ENCODE assay signal across 8 cellular contexts in the genomic region with DNA sequence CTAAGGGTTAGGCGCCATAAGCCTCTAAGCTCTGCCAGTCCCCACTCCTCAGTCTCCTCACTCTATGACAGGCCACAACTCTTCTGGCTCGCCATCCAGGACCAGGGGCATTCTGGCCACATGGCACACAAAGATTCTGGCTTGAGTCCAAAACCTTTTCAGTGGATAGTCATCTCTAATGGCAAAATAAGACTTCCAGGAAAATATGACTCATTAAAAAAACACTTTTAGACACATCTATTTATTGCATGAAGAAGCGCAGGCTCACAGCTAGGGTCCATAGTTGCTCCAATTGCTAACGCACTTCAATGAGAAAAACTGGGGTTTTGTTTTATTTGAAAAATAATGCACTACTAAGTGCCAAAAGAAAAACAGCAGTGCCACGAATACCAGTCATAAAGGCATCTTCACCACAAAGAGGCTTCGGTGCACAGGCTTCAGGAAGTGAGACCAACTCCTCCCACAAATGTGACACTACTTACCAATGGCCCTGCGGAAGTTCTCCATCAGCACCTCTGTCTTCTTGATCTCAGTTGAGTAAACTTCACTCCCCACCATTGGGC. TPM values are rescaled to one million over a fixed set of nuclear protein-coding genes. Genes with fewer than 3 reads are reported as not detected.
DNase-seq lines count a peak whose midpoint lies in the region; ATAC-seq and TF ChIP-seq lines count a peak whose summit lies in the region.

No MANE protein-coding gene starts in this region.

- no peaks in the 10 kb centered on the region for H3K9me3 Mint-ChIP-seq in T-helper 2 cell treated with Interferon-gamma antibody and Interleukin-4, amounts not matched to agents 5 μg/mL and 100 μg/mL, for 36 hours

- peaks cover 0 to 13% of the 10 kb centered on the region in 2 donors for H3K4me1 ChIP-seq in right atrium auricular region

- ATAC-seq in left ventricle myocardium superior: no peak
- no peak for ATAC-seq in HG02642 (IDR thresholded peaks at IDR 0.05; ENCODE audit: poor library complexity, unreplicated experiment)
- no peak for ATAC-seq in omental fat pad (ENCODE audit: low FRiP score)

- no peaks in the 10 kb centered on the region for H3K27me3 ChIP-seq in right atrium auricular region

- no peaks in the 10 kb centered on the region for H3K27me3 Mint-ChIP-seq in T-helper 2 cell treated with Interferon-gamma antibody and Interleukin-4, amounts not matched to agents 5 μg/mL and 100 μg/mL, for 36 hours (ENCODE audit: low read depth)

- peak overlapping the region; percentile 95 for H3K27ac Mint-ChIP-seq in T-helper 2 cell treated with Interferon-gamma antibody and Interleukin-4, amounts not matched to agents 5 μg/mL and 100 μg/mL, for 36 hours

- H3K4me3 Mint-ChIP-seq in T-helper 2 cell treated with Interferon-gamma antibody and Interleukin-4, amounts not matched to agents 5 μg/mL and 100 μg/mL, for 36 hours: peak overlapping the region; percentile 59

- H3K9me3 ChIP-seq in right atrium auricular region: no peaks in the 10 kb centered on the region

- H3K36me3 Mint-ChIP-seq in T-helper 2 cell treated with Interferon-gamma antibody and Interleukin-4, amounts not matched to agents 5 μg/mL and 100 μg/mL, for 36 hours (ENCODE audit: low read depth): peaks cover 39% of the 10 kb centered on the region

- intact Hi-C loops in left ventricle myocardium superior (cut with micrococcal nuclease): no loop called here

- H3K36me3 ChIP-seq in right atrium auricular region: peaks cover 18% of the 10 kb centered on the region

- no peak for DNase-seq in right atrium auricular region (ENCODE audit: low spot score)
- no peak for DNase-seq in left ventricle myocardium superior
- DNase-seq in T-helper 2 cell treated with Interferon-gamma antibody and Interleukin-4, amounts not matched to agents 5 μg/mL and 100 μg/mL, for 36 hours (ENCODE audit: low spot score): peak; percentile 35
- peak; percentile 84 for DNase-seq in dedifferentiated amniotic fluid mesenchymal stem cell (ENCODE audit: extremely low spot score)
- peak; percentile 14 for DNase-seq in stimulated activated CD4-positive, alpha-beta T cell treated with anti-CD3 and anti-CD28 coated beads, Interleukin-2, amount 100 ng/mL, for 4 hours (ENCODE audit: low read depth)
- DNase-seq in omental fat pad (ENCODE audit: low spot score): no peak
- DNase-seq in superior temporal gyrus (ENCODE audit: extremely low spot score): no peak

- peak overlapping the region; percentile 1 to 24 for H3K27ac ChIP-seq in right atrium auricular region

- H3K4me3 ChIP-seq in right atrium auricular region: no peak overlapping the region

- no peak for TF ChIP-seq CTCF in right atrium auricular region (IDR thresholded peaks at IDR 0.05)
- TF ChIP-seq CTCF in omental fat pad (IDR thresholded peaks at IDR 0.05): no peak

- H3K4me1 Mint-ChIP-seq in T-helper 2 cell treated with Interferon-gamma antibody and Interleukin-4, amounts not matched to agents 5 μg/mL and 100 μg/mL, for 36 hours (ENCODE audit: low read depth): peaks cover 37% of the 10 kb centered on the region

RNA-seq across cellular contexts. Expression of gene RUVBL1, which starts 11.1 kb away (rescaled TPM):
- 10 to 100 TPM; 20.9 to 31.0 TPM for total RNA-seq in right atrium auricular region
- total RNA-seq in left ventricle myocardium superior: 22.6 TPM
- total RNA-seq in omental fat pad: 10 to 100 TPM; 27.1 to 36.8 (median 30.0) TPM

RNA-seq across cellular contexts. Expression of gene EEFSEC, which starts 40.8 kb away (rescaled TPM):
- total RNA-seq in right atrium auricular region: 10 to 100 TPM; 15.7 to 18.0 TPM
- 17.1 TPM for total RNA-seq in left ventricle myocardium superior
- 10 to 100 TPM; 11.7 to 23.0 (median 14.9) TPM for total RNA-seq in omental fat pad

Comparison
In these comparisons a context has a peak if more than half of its experiments do, and no peak if none do; other contexts are left out.
1. DNase-seq: peak in T-helper 2 cell treated with Interferon-gamma antibody and Interleukin-4, amounts not matched to agents 5 μg/mL and 100 μg/mL, for 36 hours (single experiment), dedifferentiated amniotic fluid mesenchymal stem cell (single experiment) and stimulated activated CD4-positive, alpha-beta T cell treated with anti-CD3 and anti-CD28 coated beads, Interleukin-2, amount 100 ng/mL, for 4 hours (single experiment); none in right atrium auricular region (single experiment), left ventricle myocardium superior (single experiment), omental fat pad (single experiment) and superior temporal gyrus (single experiment).